ENCODE assay signal across 18 cellular contexts in the genomic region with DNA sequence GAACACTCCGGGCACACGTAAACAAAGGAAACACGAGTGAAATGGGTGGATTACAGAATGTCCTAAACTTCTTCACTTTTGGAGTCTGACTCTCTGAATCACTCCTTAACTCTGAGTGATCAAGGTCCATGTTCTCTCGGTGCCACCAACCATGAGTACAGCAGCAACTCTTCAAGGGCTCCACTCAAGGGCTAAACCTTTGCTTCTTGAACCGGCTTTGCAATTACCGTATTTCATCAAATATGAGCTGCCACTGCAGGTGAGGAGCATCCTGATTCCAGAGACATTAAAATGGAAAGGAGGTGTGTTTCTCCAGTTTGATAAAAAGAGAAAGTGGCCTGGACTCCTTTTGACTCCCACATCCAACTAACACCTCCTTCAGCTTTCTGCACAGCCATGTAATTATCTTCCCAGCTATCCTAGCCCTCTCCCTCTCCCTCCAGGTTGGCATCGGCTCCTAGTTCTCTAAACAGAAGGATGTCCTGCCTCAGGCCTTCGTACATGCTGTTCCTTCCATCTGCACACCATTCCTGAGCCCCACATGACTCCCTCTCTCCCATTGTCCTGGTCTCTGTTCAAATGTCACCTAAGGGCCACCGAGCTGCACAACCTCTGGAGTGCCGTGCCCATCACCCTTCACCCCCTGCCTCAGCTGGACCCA.
"Had no signal": no experiment of that assay in that cellular context is flagged by ENCODE, and none has a peak within 500 bp of the region (broad histone marks: within the 10 kb centered on the region; RNA-seq: fewer than 3 reads in every experiment).

No MANE protein-coding gene starts in this region.

- H3K27ac Mint-ChIP-seq: activated B cell treated with CpG ODN at 0.5 μM for 24 hours; activated naive CD8-positive, alpha-beta T cell treated with anti-CD3 and anti-CD28 coated beads for 36 hours; natural killer cell; stimulated activated naive B cell treated with anti-CD40 and anti-IgM and Interleukin-4, amounts not matched to agents 10 μg/mL and 1 μg/mL and 100 μg/mL, for 72 hours; T-helper 17 cell; type B pancreatic cell had no signal

- H3K36me3 Mint-ChIP-seq: activated naive CD8-positive, alpha-beta T cell treated with anti-CD3 and anti-CD28 coated beads for 36 hours; natural killer cell; stimulated activated naive B cell treated with anti-CD40 and anti-IgM and Interleukin-4, amounts not matched to agents 10 μg/mL and 1 μg/mL and 100 μg/mL, for 72 hours; type B pancreatic cell had no signal

- DNase-seq: activated B cell treated with CpG ODN at 0.5 μM for 24 hours; activated CD4-positive, alpha-beta T cell treated with anti-CD3 and anti-CD28 coated beads for 4 hours; activated CD4-positive, alpha-beta T cell treated with anti-CD3 and anti-CD28 coated beads, Interleukin-2, amount 50 U/mL, for 48 hours; activated naive CD4-positive, alpha-beta T cell treated with Interleukin-2 at 50 U/mL for 16 hours; activated naive CD8-positive, alpha-beta T cell treated with anti-CD3 and anti-CD28 coated beads for 36 hours; activated T-cell treated with anti-CD3 and anti-CD28 coated beads, Interleukin-2, amount 50 U/mL, for 48 hours; colonic mucosa; gastrocnemius medialis; hypothalamus; midbrain; natural killer cell; ovary; sigmoid colon; stimulated activated CD4-positive, alpha-beta T cell treated with anti-CD3 and anti-CD28 coated beads, Interleukin-2, amount 100 ng/mL, for 48 hours; stimulated activated CD8-positive, alpha-beta memory T cell treated with anti-CD3 and anti-CD28 coated beads, Interleukin-4, amount 100 ng/mL, for 48 hours; stimulated activated naive B cell treated with anti-CD40 and anti-IgM and Interleukin-4, amounts not matched to agents 10 μg/mL and 1 μg/mL and 100 μg/mL, for 72 hours; T-helper 17 cell had no signal

- ATAC-seq: gastrocnemius medialis; natural killer cell; stimulated activated naive B cell treated with anti-CD40 and anti-IgM and Interleukin-4, amounts not matched to agents 10 μg/mL and 1 μg/mL and 100 μg/mL, for 72 hours had no signal

- H3K4me3 Mint-ChIP-seq: activated B cell treated with CpG ODN at 0.5 μM for 24 hours; activated naive CD8-positive, alpha-beta T cell treated with anti-CD3 and anti-CD28 coated beads for 36 hours; natural killer cell; stimulated activated naive B cell treated with anti-CD40 and anti-IgM and Interleukin-4, amounts not matched to agents 10 μg/mL and 1 μg/mL and 100 μg/mL, for 72 hours; T-helper 17 cell; type B pancreatic cell had no signal

- H3K9me3 Mint-ChIP-seq: activated B cell treated with CpG ODN at 0.5 μM for 24 hours; activated naive CD8-positive, alpha-beta T cell treated with anti-CD3 and anti-CD28 coated beads for 36 hours; natural killer cell; stimulated activated naive B cell treated with anti-CD40 and anti-IgM and Interleukin-4, amounts not matched to agents 10 μg/mL and 1 μg/mL and 100 μg/mL, for 72 hours; type B pancreatic cell had no signal

- H3K27me3 Mint-ChIP-seq: activated naive CD8-positive, alpha-beta T cell treated with anti-CD3 and anti-CD28 coated beads for 36 hours; T-helper 17 cell; type B pancreatic cell had no signal
